In genomic region chr1:152735648-152736047, GRCh38 we compare ENCODE assay signal across 24 cellular contexts. TPM values are rescaled to one million over a fixed set of nuclear protein-coding genes. Genes with fewer than 3 reads are reported as not detected.
A peak's percentile ranks its signal among the peaks of the same experiment; 100 is the strongest.
DNase-seq lines count a peak whose midpoint lies in the region; ATAC-seq, FAIRE-seq and TF ChIP-seq lines count a peak whose summit lies in the region.
"Had no signal": no experiment of that assay in that cellular context is flagged by ENCODE, and none has a peak within 500 bp of the region (broad histone marks: within the 10 kb centered on the region; RNA-seq: fewer than 3 reads in every experiment).

No MANE protein-coding gene starts in this region.

- FAIRE-seq in A549 (lab: Jason Lieb, UNC): no peak

- no peak overlapping the region for H2AFZ ChIP-seq in mammary epithelial cell (ENCODE audit: low read depth, low read length)

- H4K20me1 ChIP-seq in mammary epithelial cell (ENCODE audit: insufficient read depth, low read length): no peaks in the 10 kb centered on the region

- H3K9me3 ChIP-seq in A549 (no peaks in the 10 kb centered on the region), mammary epithelial cell (replicated peaks; ENCODE audit: insufficient read depth, low read length) (no peaks in the 10 kb centered on the region)
- no peaks in the 10 kb centered on the region for H3K9me3 ChIP-seq in CD8-positive, alpha-beta T cell (ENCODE audit: low read length)
- H3K9me3 ChIP-seq: thoracic aorta had no signal

- intact Hi-C loops in mammary epithelial cell (cut with micrococcal nuclease): loop anchor here (1.0 to 5.0 kb wide), 2 partner anchors 81 to 203 kb away; no protein-coding TSS in a partner anchor
- intact Hi-C loops in CD8-positive, alpha-beta T cell (cut with DNase I, micrococcal nuclease): no loop called here

- H3K27ac ChIP-seq in A549: no peak overlapping the region
- H3K27ac ChIP-seq in mammary epithelial cell (ENCODE audit: insufficient read depth, low read depth, low read length): no peak overlapping the region
- H3K27ac ChIP-seq in CD8-positive, alpha-beta T cell (ENCODE audit: low read depth, low read length): no peak overlapping the region
- H3K27ac ChIP-seq: thoracic aorta had no signal

- CTCF ChIA-PET in A549 (lab: Yijun Ruan, JAX) (interaction anchor here (0.6 to 1.6 kb wide), 3 partner anchors 40 to 1031 kb away, joined by 3 read pairs; no protein-coding TSS in a partner anchor), mammary epithelial cell (lab: Charles Lee; ENCODE audit: low non-redundant PET) (no interaction called here)
- CTCF ChIA-PET in CD8-positive, alpha-beta T cell (lab: Charles Lee): no interaction called here

- no peak for TF ChIP-seq POLR2A in A549 (IDR thresholded peaks at IDR 0.05; ENCODE audit: low read length)

- peaks cover 26% of the 10 kb centered on the region for H3K27me3 Mint-ChIP-seq in CD8-positive, alpha-beta T cell (ENCODE audit: low read depth)
- H3K27me3 Mint-ChIP-seq: progenitor cell of endocrine pancreas had no signal

- H3K79me2 ChIP-seq in mammary epithelial cell (ENCODE audit: insufficient read depth, low read length): no peaks in the 10 kb centered on the region

- H3K27me3 ChIP-seq in mammary epithelial cell (ENCODE audit: insufficient read depth, low read length): no peaks in the 10 kb centered on the region
- no peaks in the 10 kb centered on the region for H3K27me3 ChIP-seq in CD8-positive, alpha-beta T cell (ENCODE audit: insufficient read depth, low read length)

- no peaks in the 10 kb centered on the region for H3K4me1 ChIP-seq in A549
- H3K4me1 ChIP-seq in mammary epithelial cell (ENCODE audit: insufficient read depth, low read length): peaks cover 22% of the 10 kb centered on the region
- no peaks in the 10 kb centered on the region for H3K4me1 ChIP-seq in CD8-positive, alpha-beta T cell (ENCODE audit: insufficient read depth, low read length)

- no peaks in the 10 kb centered on the region for H3K4me1 Mint-ChIP-seq in CD8-positive, alpha-beta T cell (ENCODE audit: low read depth)
- H3K4me1 Mint-ChIP-seq: activated CD4-positive, alpha-beta T cell treated with anti-CD3 and anti-CD28 coated beads, Interleukin-2, amount 10 ng/mL, durations not matched to agents 24 days and 14 days; endodermal cell; naive B cell had no signal

- TF ChIP-seq CTCF in A549 (IDR thresholded peaks at IDR 0.05) (peak; percentile 31; the same call in 2 of the 3 replicates), GM12873 (IDR thresholded peaks at IDR 0.05; ENCODE audit: insufficient read depth, low read depth, low read length, missing control alignments) (peak; percentile 45), mammary epithelial cell (conservative IDR thresholded peaks at IDR 0.05 in 1 of 2, IDR thresholded peaks at IDR 0.05 in 1 of 2; ENCODE audit: extremely low read depth in 1 of 2, insufficient read depth in 1 of 2, low read depth in 1 of 2, low read length in 2 of 2) (peak; percentile 68 to 82)
- TF ChIP-seq CTCF in CD8-positive, alpha-beta T cell (IDR thresholded peaks at IDR 0.05): no peak

- TF ChIP-seq RAD21 in A549 (conservative IDR thresholded peaks at IDR 0.05 in 1 of 2, IDR thresholded peaks at IDR 0.05 in 1 of 2): peak; percentile 33 to 52; a peak in 3 of 5 replicates

- H3K4me3 Mint-ChIP-seq in CD8-positive, alpha-beta T cell: no peak overlapping the region
- H3K4me3 Mint-ChIP-seq: activated CD4-positive, alpha-beta T cell treated with anti-CD3 and anti-CD28 coated beads, Interleukin-2, amount 10 ng/mL, durations not matched to agents 24 days and 14 days; activated naive CD8-positive, alpha-beta T cell; endodermal cell; naive B cell had no signal

- H3K36me3 ChIP-seq in mammary epithelial cell (ENCODE audit: insufficient read depth, low read length): no peaks in the 10 kb centered on the region
- H3K36me3 ChIP-seq in CD8-positive, alpha-beta T cell (ENCODE audit: insufficient read depth, low read length): no peaks in the 10 kb centered on the region
- H3K36me3 ChIP-seq: thoracic aorta had no signal

- no peak overlapping the region for H3K27ac Mint-ChIP-seq in CD8-positive, alpha-beta T cell
- H3K27ac Mint-ChIP-seq: activated CD4-positive, alpha-beta T cell treated with anti-CD3 and anti-CD28 coated beads, Interleukin-2, amount 10 ng/mL, durations not matched to agents 24 days and 14 days; activated naive CD8-positive, alpha-beta T cell; endodermal cell; progenitor cell of endocrine pancreas had no signal

- peak; percentile 54 to 77; a peak in 4 of 6 replicates for ATAC-seq in A549
- no peak for ATAC-seq in activated CD4-positive, CD25-positive, alpha-beta regulatory T cell treated with anti-CD3 and anti-CD28 coated beads, Interleukin-2, amount 50 U/mL, for 24 hours
- ATAC-seq in CD8-positive, alpha-beta T cell: no peak

- POLR2A ChIA-PET in A549 (lab: Yijun Ruan, JAX): no interaction called here
- POLR2A ChIA-PET in CD8-positive, alpha-beta T cell (lab: Charles Lee): no interaction called here

- H3K4me2 ChIP-seq in A549: no peak overlapping the region
- no peak overlapping the region for H3K4me2 ChIP-seq in mammary epithelial cell (ENCODE audit: insufficient read depth, low read depth, low read length)

- no peak overlapping the region for H3K9ac ChIP-seq in mammary epithelial cell (ENCODE audit: insufficient read depth, low read length)

- no TSS peak for BruUV-seq in mammary epithelial cell (replicated peaks; lab: Mats Ljungman, UMichigan)

- H3K9me3 Mint-ChIP-seq in CD8-positive, alpha-beta T cell: no peaks in the 10 kb centered on the region
- H3K9me3 Mint-ChIP-seq: activated CD4-positive, alpha-beta T cell treated with anti-CD3 and anti-CD28 coated beads, Interleukin-2, amount 10 ng/mL, durations not matched to agents 24 days and 14 days had no signal

- dilution Hi-C loops in mammary epithelial cell (cut with HindIII; ENCODE audit: low sequenced_read_pairs): no loop called here

- H3K36me3 Mint-ChIP-seq in CD8-positive, alpha-beta T cell: no peaks in the 10 kb centered on the region
- H3K36me3 Mint-ChIP-seq: activated naive CD8-positive, alpha-beta T cell; naive B cell had no signal

- TF ChIP-seq EP300 in A549 (IDR thresholded peaks at IDR 0.05): no peak

- peak in 1 of 2 experiments; percentile 30 for DNase-seq in A549 (ENCODE audit: low read depth in 1 of 2, low spot score in 1 of 2)
- DNase-seq in NAMALWA (ENCODE audit: low spot score): peak; percentile 28
- no peak for DNase-seq in mammary epithelial cell
- no peak for DNase-seq in NCI-H2107 (lab: John Stamatoyannopoulos, UW)
- DNase-seq in CD8-positive, alpha-beta T cell: no peak
- DNase-seq in kidney glomerular epithelial cell (lab: John Stamatoyannopoulos, UW): no peak
- DNase-seq: activated CD4-positive, alpha-beta T cell treated with anti-CD3 and anti-CD28 coated beads, Interleukin-2, amount 10 ng/mL, durations not matched to agents 24 days and 14 days; activated T-cell treated with anti-CD3 and anti-CD28 coated beads, Interleukin-2, amount 50 U/mL, for 1 hour; caudate nucleus; DMS79; endodermal cell; GOT3; islet precursor cell; MV-4-11; naive B cell; NCI-H2227 treated with DMSO at 0.1 percent for 48 hours had no signal

- 5% methylated on average over 1 of the region's 1 CpG for WGBS in A549 (ENCODE audit: missing lambda C conversion rate)
- 90% methylated on average over 1 of the region's 1 CpG for WGBS in mammary epithelial cell (ENCODE audit: low coverage, missing lambda C conversion rate)

- in situ Hi-C loops in mammary epithelial cell (cut with MboI; ENCODE audit: low sequenced_read_pairs in 2 of 2): no loop called here

- H3K4me3 ChIP-seq in A549 (no peak overlapping the region), mammary epithelial cell (replicated peaks in 1 of 3; ENCODE audit: insufficient read depth in 1 of 3, low read depth in 2 of 3, low read length in 3 of 3) (no peak overlapping the region)
- no peak overlapping the region for H3K4me3 ChIP-seq in CD8-positive, alpha-beta T cell (ENCODE audit: low read depth, low read length)
- H3K4me3 ChIP-seq: thoracic aorta had no signal

RNA-seq across cellular contexts. Expression of gene KPRP, which starts 22.2 kb away (rescaled TPM):
- polyA plus RNA-seq in A549 (2011; rRNA removed) (not detected in 2 replicates), A549 (2017; fragmentation: RNase III; extraction: RNeasy Plus Mini Kit Qiagen cat#74134 plus additional on column Dnase treatment) (not detected in 3 replicates), mammary epithelial cell (0.62 TPM)
- polyA plus RNA-seq in A549 (2012; cell fraction: cytosol; rRNA removed): 0.01 TPM in 1 of 2 replicates, not detected in the other
- polyA plus RNA-seq in A549 (2012; cell fraction: nucleus; rRNA removed): 0.02 and 0.04 TPM in 2 replicates
- 0.21 TPM in 1 of 2 replicates, not detected in the other for polyA minus RNA-seq in A549 (2011; rRNA and poly(A)+ RNA removed)
- total RNA-seq in mammary epithelial cell: 1 to 10 TPM in 1 of 2 donors, not detected in 1; 1.2 TPM
- not detected for polyA minus RNA-seq in mammary epithelial cell
- total RNA-seq in CD8-positive, alpha-beta T cell: not detected
- total RNA-seq: activated CD4-positive, alpha-beta T cell treated with anti-CD3 and anti-CD28 coated beads, Interleukin-2, amount 10 ng/mL, durations not matched to agents 24 days and 14 days; endodermal cell; glomerular endothelial cell; progenitor cell of endocrine pancreas; RPMI7951; T-helper 2 cell treated with Interferon-gamma antibody and Interleukin-4, amounts not matched to agents 100 ng/mL and 5 ng/mL, for 36 hours had no signal

RNA-seq across cellular contexts. Expression of gene LCE4A, which starts 27.7 kb away (rescaled TPM):
- not detected in 2 replicates for polyA plus RNA-seq in A549 (2011; rRNA removed)
- polyA plus RNA-seq in A549 (2012; cell fraction: cytosol; rRNA removed): not detected in 2 replicates
- polyA plus RNA-seq in A549 (2012; cell fraction: nucleus; rRNA removed): not detected in 2 replicates
- not detected in 3 replicates for polyA plus RNA-seq in A549 (2017; fragmentation: RNase III; extraction: RNeasy Plus Mini Kit Qiagen cat#74134 plus additional on column Dnase treatment)
- polyA minus RNA-seq in A549 (2011; rRNA and poly(A)+ RNA removed): not detected in 2 replicates
- not detected for total RNA-seq in mammary epithelial cell
- not detected for polyA plus RNA-seq in mammary epithelial cell
- polyA minus RNA-seq in mammary epithelial cell: not detected
- not detected for total RNA-seq in CD8-positive, alpha-beta T cell
- total RNA-seq: activated CD4-positive, alpha-beta T cell treated with anti-CD3 and anti-CD28 coated beads, Interleukin-2, amount 10 ng/mL, durations not matched to agents 24 days and 14 days; endodermal cell; glomerular endothelial cell; progenitor cell of endocrine pancreas; RPMI7951; T-helper 2 cell treated with Interferon-gamma antibody and Interleukin-4, amounts not matched to agents 100 ng/mL and 5 ng/mL, for 36 hours; thoracic aorta had no signal

RNA-seq across cellular contexts. Expression of gene LCE2A, which starts 37.5 kb away (rescaled TPM):
- not detected in 2 replicates for polyA plus RNA-seq in A549 (2011; rRNA removed)
- polyA plus RNA-seq in A549 (2012; cell fraction: cytosol; rRNA removed): not detected in 2 replicates
- polyA plus RNA-seq in A549 (2012; cell fraction: nucleus; rRNA removed): not detected in 2 replicates
- not detected in 3 replicates for polyA plus RNA-seq in A549 (2017; fragmentation: RNase III; extraction: RNeasy Plus Mini Kit Qiagen cat#74134 plus additional on column Dnase treatment)
- polyA minus RNA-seq in A549 (2011; rRNA and poly(A)+ RNA removed): not detected in 2 replicates
- not detected for total RNA-seq in mammary epithelial cell
- not detected for polyA plus RNA-seq in mammary epithelial cell
- not detected for polyA minus RNA-seq in mammary epithelial cell
- not detected for total RNA-seq in CD8-positive, alpha-beta T cell
- total RNA-seq: activated CD4-positive, alpha-beta T cell treated with anti-CD3 and anti-CD28 coated beads, Interleukin-2, amount 10 ng/mL, durations not matched to agents 24 days and 14 days; endodermal cell; glomerular endothelial cell; progenitor cell of endocrine pancreas; RPMI7951; T-helper 2 cell treated with Interferon-gamma antibody and Interleukin-4, amounts not matched to agents 100 ng/mL and 5 ng/mL, for 36 hours; thoracic aorta had no signal

RNA-seq across cellular contexts. Expression of gene LCE1F, which starts 39.3 kb away (rescaled TPM):
- polyA plus RNA-seq in A549 (2011; rRNA removed): not detected in 2 replicates
- not detected in 2 replicates for polyA plus RNA-seq in A549 (2012; cell fraction: cytosol; rRNA removed)
- polyA plus RNA-seq in A549 (2012; cell fraction: nucleus; rRNA removed): not detected in 2 replicates
- not detected in 3 replicates for polyA plus RNA-seq in A549 (2017; fragmentation: RNase III; extraction: RNeasy Plus Mini Kit Qiagen cat#74134 plus additional on column Dnase treatment)
- not detected in 2 replicates for polyA minus RNA-seq in A549 (2011; rRNA and poly(A)+ RNA removed)
- total RNA-seq in mammary epithelial cell: 10 to 100 TPM in 1 of 2 donors, not detected in 1; 10.1 TPM
- 1.1 TPM for polyA plus RNA-seq in mammary epithelial cell
- polyA minus RNA-seq in mammary epithelial cell: not detected
- not detected for total RNA-seq in CD8-positive, alpha-beta T cell
- total RNA-seq: activated CD4-positive, alpha-beta T cell treated with anti-CD3 and anti-CD28 coated beads, Interleukin-2, amount 10 ng/mL, durations not matched to agents 24 days and 14 days; endodermal cell; glomerular endothelial cell; progenitor cell of endocrine pancreas; RPMI7951; T-helper 2 cell treated with Interferon-gamma antibody and Interleukin-4, amounts not matched to agents 100 ng/mL and 5 ng/mL, for 36 hours; thoracic aorta had no signal

RNA-seq across cellular contexts. Expression of gene LCE2B, which starts 49.7 kb away (rescaled TPM):
- not detected in 2 replicates for polyA plus RNA-seq in A549 (2011; rRNA removed)
- polyA plus RNA-seq in A549 (2012; cell fraction: cytosol; rRNA removed): not detected in 2 replicates
- polyA plus RNA-seq in A549 (2012; cell fraction: nucleus; rRNA removed): not detected in 2 replicates
- not detected in 3 replicates for polyA plus RNA-seq in A549 (2017; fragmentation: RNase III; extraction: RNeasy Plus Mini Kit Qiagen cat#74134 plus additional on column Dnase treatment)
- polyA minus RNA-seq in A549 (2011; rRNA and poly(A)+ RNA removed): not detected in 2 replicates
- not detected for total RNA-seq in mammary epithelial cell
- polyA plus RNA-seq in mammary epithelial cell: not detected
- not detected for polyA minus RNA-seq in mammary epithelial cell
- total RNA-seq in CD8-positive, alpha-beta T cell: not detected
- total RNA-seq: activated CD4-positive, alpha-beta T cell treated with anti-CD3 and anti-CD28 coated beads, Interleukin-2, amount 10 ng/mL, durations not matched to agents 24 days and 14 days; endodermal cell; glomerular endothelial cell; progenitor cell of endocrine pancreas; RPMI7951; T-helper 2 cell treated with Interferon-gamma antibody and Interleukin-4, amounts not matched to agents 100 ng/mL and 5 ng/mL, for 36 hours had no signal

Comparison
In these comparisons a context has a peak if more than half of its experiments do, and no peak if none do; other contexts are left out.
1. ATAC-seq: peak in A549 (2 of 2); none in activated CD4-positive, CD25-positive, alpha-beta regulatory T cell treated with anti-CD3 and anti-CD28 coated beads, Interleukin-2, amount 50 U/mL, for 24 hours (0 of 2) and CD8-positive, alpha-beta T cell (single experiment).